Comparison of ENCODE assay signal across 8 cellular contexts in the genomic region with DNA sequence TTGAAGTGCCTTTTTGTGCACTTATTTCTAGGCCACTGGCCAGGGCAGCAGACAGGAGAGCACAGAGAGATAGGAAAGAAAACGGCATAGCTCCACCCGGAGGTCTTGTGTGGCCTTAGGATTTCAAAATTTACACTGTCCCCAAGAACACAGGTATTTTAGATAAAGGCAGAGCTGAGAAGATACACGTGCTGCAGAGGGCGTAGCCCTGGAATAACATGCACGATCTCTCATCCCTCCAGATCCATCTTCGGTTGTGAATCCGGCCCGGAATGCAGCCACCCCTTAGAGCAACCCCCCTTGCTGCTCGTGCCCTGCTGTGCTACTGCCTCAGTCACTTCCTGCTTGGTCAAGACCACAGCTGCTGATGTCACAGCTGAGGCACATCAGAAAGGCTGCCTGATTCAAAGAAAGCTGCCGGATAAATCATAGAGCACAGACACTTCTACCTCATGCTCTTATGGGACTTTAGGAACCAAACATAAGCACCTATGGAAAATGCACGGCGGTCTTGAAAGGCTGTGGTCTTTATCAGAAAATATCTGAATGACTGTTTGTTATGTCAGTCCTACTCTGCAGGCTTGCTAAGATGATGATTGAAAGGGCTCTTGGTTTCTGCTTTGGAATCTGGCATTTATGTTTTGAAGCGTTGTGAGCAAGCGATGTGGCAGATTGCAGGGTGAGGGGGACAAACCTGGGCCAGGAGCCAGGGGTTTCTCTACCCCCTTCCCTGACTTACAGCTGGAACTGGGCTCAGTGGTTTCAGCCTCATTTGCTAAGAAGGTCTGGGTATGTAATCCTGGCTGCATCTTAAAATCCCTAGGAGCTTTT.
DNase-seq lines count a peak whose midpoint lies in the region; ATAC-seq, FAIRE-seq and TF ChIP-seq lines count a peak whose summit lies in the region.

No MANE protein-coding gene starts in this region.

- H3K9me3 Mint-ChIP-seq in activated T-helper 2 cell treated with anti-CD3 and anti-CD28 coated beads, Interferon-gamma antibody, Interleukin-2, Interleukin-4, amounts not matched to agents 10 μg/mL and 5 μg/mL and 100 μg/mL, durations not matched to agents 14 hours and 24 hours and 36 hours = no peaks in the 10 kb centered on the region

- peak overlapping the region; percentile 74 for H3K27ac Mint-ChIP-seq in activated T-helper 2 cell treated with anti-CD3 and anti-CD28 coated beads, Interferon-gamma antibody, Interleukin-2, Interleukin-4, amounts not matched to agents 10 μg/mL and 5 μg/mL and 100 μg/mL, durations not matched to agents 14 hours and 24 hours and 36 hours

- H3K4me1 ChIP-seq in upper lobe of left lung = peaks cover 0 to 5% (median 0%) of the 10 kb centered on the region in 4 donors

- ATAC-seq in HG03460 (IDR thresholded peaks at IDR 0.05; ENCODE audit: unreplicated experiment) = peak; percentile 54
- ATAC-seq in upper lobe of left lung (ENCODE audit: low FRiP score in 2 of 2) = peak; percentile 41 to 42
- ATAC-seq in HG03196 (IDR thresholded peaks at IDR 0.05; ENCODE audit: unreplicated experiment) = no peak
- ATAC-seq in HG03457 (IDR thresholded peaks at IDR 0.05; ENCODE audit: unreplicated experiment) = no peak

- no peak overlapping the region for H3K4me3 ChIP-seq in upper lobe of left lung

- WGBS in upper lobe of left lung, 2 donors = 41 to 42% methylated on average over 14 of the region's 14 CpGs

- H3K4me1 Mint-ChIP-seq in activated T-helper 2 cell treated with anti-CD3 and anti-CD28 coated beads, Interferon-gamma antibody, Interleukin-2, Interleukin-4, amounts not matched to agents 10 μg/mL and 5 μg/mL and 100 μg/mL, durations not matched to agents 14 hours and 24 hours and 36 hours (ENCODE audit: low read depth) = peaks cover 56% of the 10 kb centered on the region

- peak; percentile 96 for FAIRE-seq in islet of Langerhans (lab: Jason Lieb, UNC)

- no peak for TF ChIP-seq EP300 in upper lobe of left lung (IDR thresholded peaks at IDR 0.05)

- no peak for TF ChIP-seq POLR2A in upper lobe of left lung (IDR thresholded peaks at IDR 0.05)

- intact Hi-C loops in activated T-helper 2 cell treated with anti-CD3 and anti-CD28 coated beads, Interferon-gamma antibody, Interleukin-2, Interleukin-4, amounts not matched to agents 10 μg/mL and 5 μg/mL and 100 μg/mL, durations not matched to agents 14 hours and 24 hours and 36 hours (cut with micrococcal nuclease) = loop anchor here (1.0 to 2.0 kb wide), 4 partner anchors 12 to 544 kb away; no protein-coding TSS in a partner anchor

- no peak for TF ChIP-seq CTCF in upper lobe of left lung (IDR thresholded peaks at IDR 0.05)

- H3K36me3 Mint-ChIP-seq in activated T-helper 2 cell treated with anti-CD3 and anti-CD28 coated beads, Interferon-gamma antibody, Interleukin-2, Interleukin-4, amounts not matched to agents 10 μg/mL and 5 μg/mL and 100 μg/mL, durations not matched to agents 14 hours and 24 hours and 36 hours (ENCODE audit: low read depth) = peaks cover 28% of the 10 kb centered on the region

- peak overlapping the region; percentile 0 for H3K4me3 Mint-ChIP-seq in activated T-helper 2 cell treated with anti-CD3 and anti-CD28 coated beads, Interferon-gamma antibody, Interleukin-2, Interleukin-4, amounts not matched to agents 10 μg/mL and 5 μg/mL and 100 μg/mL, durations not matched to agents 14 hours and 24 hours and 36 hours (ENCODE audit: low read depth)

- no peak overlapping the region for H3K27ac ChIP-seq in upper lobe of left lung

- no peaks in the 10 kb centered on the region for H3K27me3 Mint-ChIP-seq in activated T-helper 2 cell treated with anti-CD3 and anti-CD28 coated beads, Interferon-gamma antibody, Interleukin-2, Interleukin-4, amounts not matched to agents 10 μg/mL and 5 μg/mL and 100 μg/mL, durations not matched to agents 14 hours and 24 hours and 36 hours (ENCODE audit: low read depth)

- H3K9me3 ChIP-seq in upper lobe of left lung = no peaks in the 10 kb centered on the region

- H3K27me3 ChIP-seq in upper lobe of left lung = no peaks in the 10 kb centered on the region

- DNase-seq in GDM1 (lab: John Stamatoyannopoulos, UW) = peak; percentile 31
- DNase-seq in activated T-helper 2 cell treated with anti-CD3 and anti-CD28 coated beads, Interferon-gamma antibody, Interleukin-2, Interleukin-4, amounts not matched to agents 10 μg/mL and 5 μg/mL and 100 μg/mL, durations not matched to agents 14 hours and 24 hours and 36 hours (ENCODE audit: low spot score) = peak; percentile 22
- DNase-seq in upper lobe of left lung = no peak
- DNase-seq in COLO668 (lab: John Stamatoyannopoulos, UW; ENCODE audit: unreplicated experiment) = no peak

- peaks cover 4 to 75% (median 36%) of the 10 kb centered on the region in 4 donors for H3K36me3 ChIP-seq in upper lobe of left lung

Comparison
In these comparisons a context has a peak if more than half of its experiments do, and no peak if none do; other contexts are left out.
1. DNase-seq: peak in GDM1 (single experiment) and activated T-helper 2 cell treated with anti-CD3 and anti-CD28 coated beads, Interferon-gamma antibody, Interleukin-2, Interleukin-4, amounts not matched to agents 10 μg/mL and 5 μg/mL and 100 μg/mL, durations not matched to agents 14 hours and 24 hours and 36 hours (single experiment); none in upper lobe of left lung (0 of 2) and COLO668 (single experiment).
2. ATAC-seq: peak in HG03460 (single experiment) and upper lobe of left lung (2 of 2); none in HG03196 (single experiment) and HG03457 (single experiment).